Comparison of ENCODE assay signal across 12 cellular contexts in the genomic region with DNA sequence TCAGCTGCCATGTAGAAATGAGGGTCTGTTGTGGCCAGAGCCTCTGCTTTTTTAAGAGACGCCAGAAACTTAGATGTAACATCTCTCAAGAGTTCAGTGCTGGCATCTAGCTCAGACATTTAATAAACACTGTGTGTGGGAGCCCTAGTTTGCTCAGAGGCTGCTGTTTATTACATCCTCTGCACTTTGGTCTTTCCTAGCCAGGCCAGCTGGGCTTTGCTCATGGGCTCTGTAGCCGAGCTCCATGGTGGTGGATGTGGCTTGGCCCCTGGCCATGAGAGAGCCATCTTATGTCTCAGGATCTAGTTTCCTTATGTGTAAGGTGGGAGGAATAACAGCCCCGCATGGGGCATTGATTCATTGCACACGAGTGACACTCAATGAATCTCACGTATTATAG. TPM values are rescaled to one million over a fixed set of nuclear protein-coding genes. Genes with fewer than 3 reads are reported as not detected.
DNase-seq lines count a peak whose midpoint lies in the region; TF ChIP-seq lines count a peak whose summit lies in the region.
"Had no signal": no experiment of that assay in that cellular context is flagged by ENCODE, and none has a peak within 500 bp of the region (broad histone marks: within the 10 kb centered on the region; RNA-seq: fewer than 3 reads in every experiment).

No MANE protein-coding gene starts in this region.

- TF ChIP-seq EP300 in stomach (IDR thresholded peaks at IDR 0.05): no peak

- H3K36me3 ChIP-seq in stomach (peaks cover 24 to 75% (median 62%) of the 10 kb centered on the region in 4 donors), ascending aorta (peaks cover 16 to 43% of the 10 kb centered on the region in 2 donors)

- H3K27ac ChIP-seq in stomach: peak overlapping the region in 3 of 5 donors; percentile 29 to 63 (median 36)
- H3K27ac ChIP-seq in ascending aorta: no peak overlapping the region

- peaks cover 6% of the 10 kb centered on the region for H3K27me3 Mint-ChIP-seq in endothelial cell (ENCODE audit: unreplicated experiment)

- DNase-seq in HFF-Myc (ENCODE audit: extremely low read depth, low read depth): peak; percentile 26
- peak; percentile 68 for DNase-seq in astrocyte of the cerebellum (ENCODE audit: low read depth)
- DNase-seq in kidney tubule cell (ENCODE audit: low spot score): peak; percentile 24
- no peak for DNase-seq in stomach
- no peak for DNase-seq in D341Med (ENCODE audit: low spot score)
- no peak for DNase-seq in endothelial cell (ENCODE audit: low spot score)
- no peak for DNase-seq in T-helper 2 cell
- no peak for DNase-seq in ascending aorta (ENCODE audit: low spot score in 2 of 2)
- DNase-seq: effector memory CD4-positive, alpha-beta T cell; H9; NCI-H1092 had no signal

- WGBS in stomach, 5 donors: 59 to 68% (median 64%) methylated on average over 5 of the region's 5 CpGs

- intact Hi-C loops in stomach (cut with DNase I; ENCODE audit: low total_unique reads): no loop called here
- intact Hi-C loops in ascending aorta (cut with DNase I): no loop called here

- in situ Hi-C loops in astrocyte of the cerebellum (cut with HindIII; ENCODE audit: low sequenced_read_pairs): no loop called here

- no peaks in the 10 kb centered on the region for H3K4me1 Mint-ChIP-seq in endothelial cell (ENCODE audit: unreplicated experiment)

- H3K4me1 ChIP-seq in stomach: peaks cover 8 to 72% (median 38%) of the 10 kb centered on the region in 4 donors
- no peaks in the 10 kb centered on the region for H3K4me1 ChIP-seq in ascending aorta

- H3K36me3 Mint-ChIP-seq in endothelial cell (ENCODE audit: low read depth, unreplicated experiment): peaks cover 5% of the 10 kb centered on the region

- no peaks in the 10 kb centered on the region for H3K9me3 Mint-ChIP-seq in endothelial cell (ENCODE audit: unreplicated experiment)
- H3K9me3 Mint-ChIP-seq: activated T-helper 1 cell treated with anti-CD3 and anti-CD28 coated beads, Interleukin-12 subunit alpha, Interleukin-12 subunit beta, Interleukin-2, Interleukin-4 antibody, amounts not matched to agents 30 ng/mL and 10 ng/mL and 1 ng/mL, durations not matched to agents 14 hours and 24 hours and 36 hours had no signal

- TF ChIP-seq CTCF in HFF-Myc (IDR thresholded peaks at IDR 0.05; ENCODE audit: low read depth, low read length, missing control alignments): no peak
- no peak for TF ChIP-seq CTCF in astrocyte of the cerebellum (IDR thresholded peaks at IDR 0.05; ENCODE audit: low read depth, low read length, missing control alignments)
- no peak for TF ChIP-seq CTCF in stomach (IDR thresholded peaks at IDR 0.05)
- no peak for TF ChIP-seq CTCF in endothelial cell (IDR thresholded peaks at IDR 0.05; ENCODE audit: unreplicated experiment)
- TF ChIP-seq CTCF in ascending aorta (IDR thresholded peaks at IDR 0.05): no peak

- H3K4me3 ChIP-seq in HFF-Myc (replicated peaks; ENCODE audit: low read depth, low read length) (no peak overlapping the region), astrocyte of the cerebellum (ENCODE audit: low read depth, low read length) (no peak overlapping the region), stomach (no peak overlapping the region), ascending aorta (no peak overlapping the region)

- H3K27me3 ChIP-seq in stomach (no peaks in the 10 kb centered on the region), ascending aorta (no peaks in the 10 kb centered on the region)

- no peaks in the 10 kb centered on the region for H3K9me3 ChIP-seq in stomach
- H3K9me3 ChIP-seq in ascending aorta: peaks cover 0 to 7% of the 10 kb centered on the region in 2 donors

- no peak for TF ChIP-seq POLR2A in stomach (IDR thresholded peaks at IDR 0.05)

- no peak overlapping the region for H3K4me3 Mint-ChIP-seq in endothelial cell (ENCODE audit: unreplicated experiment)
- H3K4me3 Mint-ChIP-seq: activated T-helper 1 cell treated with anti-CD3 and anti-CD28 coated beads, Interleukin-12 subunit alpha, Interleukin-12 subunit beta, Interleukin-2, Interleukin-4 antibody, amounts not matched to agents 30 ng/mL and 10 ng/mL and 1 ng/mL, durations not matched to agents 14 hours and 24 hours and 36 hours; H9 had no signal

- no peak overlapping the region for H3K27ac Mint-ChIP-seq in endothelial cell (ENCODE audit: unreplicated experiment)
- H3K27ac Mint-ChIP-seq: activated T-helper 1 cell treated with anti-CD3 and anti-CD28 coated beads, Interleukin-12 subunit alpha, Interleukin-12 subunit beta, Interleukin-2, Interleukin-4 antibody, amounts not matched to agents 30 ng/mL and 10 ng/mL and 1 ng/mL, durations not matched to agents 14 hours and 24 hours and 36 hours; H9 had no signal

RNA-seq across cellular contexts. Expression of a gene that starts 30.0 kb away (rescaled TPM):
- total RNA-seq in stomach (10 to 100 TPM; 21.3 to 64.2 (median 25.7) TPM), endothelial cell (ENCODE audit: unreplicated experiment) (4.5 TPM), ascending aorta (13.4 TPM)
- 10 to 100 TPM in 1 of 3 donors, 1 to 10 TPM in 2; 8.0 to 15.1 (median 9.3) TPM for polyA plus RNA-seq in stomach

Comparison
In these comparisons a context has a peak if more than half of its experiments do, and no peak if none do; other contexts are left out.
1. DNase-seq: peak in HFF-Myc (single experiment), astrocyte of the cerebellum (single experiment) and kidney tubule cell (single experiment); none in stomach (single experiment), D341Med (single experiment), endothelial cell (single experiment), T-helper 2 cell (0 of 5) and ascending aorta (0 of 2).
2. H3K27ac ChIP-seq: peak in stomach (3 of 5); none in ascending aorta (0 of 2).